ENCODE assay signal across 1 cellular context in genomic region chr4:139085141-139085540, GRCh38.
TF ChIP-seq lines count a peak whose summit lies in the region.

No MANE protein-coding gene starts in this region.

TF ChIP-seq in HCT116, 20 proteins besides CTCF, POLR2A, EP300 and RAD21 (continued from another document):
- TF ChIP-seq ZBTB33 (IDR thresholded peaks at IDR 0.05; ENCODE audit: extremely low read depth, insufficient replicate concordance, low read length): no peak
- TF ChIP-seq REST (IDR thresholded peaks at IDR 0.05; ENCODE audit: low read depth): no peak
- TF ChIP-seq SRF (IDR thresholded peaks at IDR 0.05; ENCODE audit: low read depth): no peak
- no peak for TF ChIP-seq POLR2AphosphoS5 (IDR thresholded peaks at IDR 0.05; ENCODE audit: low read depth, low read length)
- no peak for TF ChIP-seq YY1 (IDR thresholded peaks at IDR 0.05; ENCODE audit: extremely low read depth, insufficient replicate concordance, low read depth, low read length)
- TF ChIP-seq FOSL1 (IDR thresholded peaks at IDR 0.05; ENCODE audit: low read depth): no peak
- no peak for TF ChIP-seq CBX3 (IDR thresholded peaks at IDR 0.05; ENCODE audit: low read depth)
- no peak for TF ChIP-seq ZNF274 (IDR thresholded peaks at IDR 0.05; ENCODE audit: low read depth, low read length)
- TF ChIP-seq JUND (IDR thresholded peaks at IDR 0.05): no peak
- TF ChIP-seq ATF3 (IDR thresholded peaks at IDR 0.05): no peak
- no peak for TF ChIP-seq EZH2phosphoT487 (IDR thresholded peaks at IDR 0.05; ENCODE audit: borderline replicate concordance)
- TF ChIP-seq TCF7L2 (IDR thresholded peaks at IDR 0.05; ENCODE audit: borderline replicate concordance, extremely low read depth, insufficient read depth, insufficient read length): no peak
